9 cellular contexts compared by ENCODE assay signal in the genomic region with DNA sequence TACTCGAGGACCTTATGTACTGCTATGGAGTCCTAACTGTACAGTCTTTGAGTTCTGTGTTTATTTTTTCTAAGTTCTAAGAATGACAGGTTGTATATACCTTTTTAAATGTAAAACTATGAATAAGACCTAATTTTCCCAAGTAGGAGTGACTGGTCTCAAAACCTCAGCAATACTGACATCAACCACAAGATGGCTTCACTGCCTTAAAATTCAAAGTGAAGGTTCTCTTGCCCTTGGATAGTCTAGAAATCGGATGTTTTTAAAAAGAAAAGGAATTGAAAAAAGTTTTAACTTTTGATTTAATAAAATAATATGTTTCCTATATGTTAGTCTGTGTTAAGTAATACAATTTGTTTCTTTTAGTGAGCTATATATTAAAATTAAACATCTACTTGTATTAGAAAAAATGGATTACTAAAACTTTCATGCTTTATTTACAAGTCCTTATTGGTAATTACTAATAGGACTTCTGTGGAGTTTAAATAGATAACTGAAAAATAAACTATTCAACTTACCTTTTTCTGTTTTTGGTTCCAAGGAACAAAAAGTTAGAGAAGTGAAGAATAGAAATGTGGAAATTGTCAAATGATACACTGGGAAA. TPM values are rescaled to one million over a fixed set of nuclear protein-coding genes. Genes with fewer than 3 reads are reported as not detected.
DNase-seq lines count a peak whose midpoint lies in the region; ATAC-seq and TF ChIP-seq lines count a peak whose summit lies in the region.
"Had no signal": no experiment of that assay in that cellular context is flagged by ENCODE, and none has a peak within 500 bp of the region (broad histone marks: within the 10 kb centered on the region; RNA-seq: fewer than 3 reads in every experiment).

No MANE protein-coding gene starts in this region.

- POLR2A ChIA-PET in Caco-2 (lab: Charles Lee), result no interaction called here
- POLR2A ChIA-PET in OCI-LY7 (lab: Charles Lee), result interaction anchor here (0.6 to 1.7 kb wide), 2 partner anchors 10 to 335 kb away, joined by 3 to 7 read pairs; no protein-coding TSS in a partner anchor

- H3K27ac ChIP-seq in OCI-LY7 (ENCODE audit: low read depth, low read length, poor library complexity, severe bottlenecking) (no peak overlapping the region), dorsolateral prefrontal cortex (no peak overlapping the region)

- BruUV-seq in Caco-2 (replicated peaks; lab: Mats Ljungman, UMichigan), result no TSS peak
- no TSS peak for BruUV-seq in OCI-LY7 (replicated peaks; lab: Mats Ljungman, UMichigan)

- no peak overlapping the region for H3K4me2 ChIP-seq in OCI-LY7 (ENCODE audit: low read length)

- no peaks in the 10 kb centered on the region; the same call in 1 of the 2 replicates for H4K20me1 ChIP-seq in OCI-LY7 (ENCODE audit: insufficient read depth, low read length)

- ATAC-seq in GM19035 (IDR thresholded peaks at IDR 0.05; ENCODE audit: unreplicated experiment) (peak; percentile 86), HG03354 (IDR thresholded peaks at IDR 0.05; ENCODE audit: poor library complexity, severe bottlenecking, unreplicated experiment) (peak; percentile 93)

- intact Hi-C loops in Caco-2 (cut with micrococcal nuclease; ENCODE audit: unreplicated experiment), result loop anchor here (1.0 kb wide), 1 partner anchor 169 kb away; no protein-coding TSS in a partner anchor
- intact Hi-C loops in OCI-LY7 (cut with micrococcal nuclease; ENCODE audit: unreplicated experiment), result no loop called here
- intact Hi-C loops in dorsolateral prefrontal cortex (cut with DNase I), result no loop called here

- H3K27me3 ChIP-seq in Caco-2 (replicated peaks; ENCODE audit: control insufficient read depth, insufficient read depth, low read length), result no peaks in the 10 kb centered on the region
- H3K27me3 ChIP-seq in dorsolateral prefrontal cortex, result no peaks in the 10 kb centered on the region

- no peak overlapping the region for H3K4me3 Mint-ChIP-seq in Caco-2 (ENCODE audit: unreplicated experiment)
- H3K4me3 Mint-ChIP-seq: T-helper 1 cell treated with Interleukin-12 subunit alpha and Interleukin-12 subunit beta and Interleukin-4 antibody, amounts not matched to agents 30 μg/mL and 1 μg/mL, for 36 hours had no signal

- H3K4me3 ChIP-seq in Caco-2 (ENCODE audit: low read depth, low read length), result no peak overlapping the region
- H3K4me3 ChIP-seq in OCI-LY7 (ENCODE audit: low read depth, low read length, poor library complexity, severe bottlenecking), result no peak overlapping the region
- H3K4me3 ChIP-seq in dorsolateral prefrontal cortex, result no peak overlapping the region

- no peaks in the 10 kb centered on the region for H3K4me1 Mint-ChIP-seq in Caco-2 (ENCODE audit: low read depth, unreplicated experiment)

- peak; percentile 72 to 82 for TF ChIP-seq CTCF in Caco-2 (IDR thresholded peaks at IDR 0.05; ENCODE audit: insufficient read depth in 1 of 2, low read depth in 1 of 2, low read length in 1 of 2, severe bottlenecking in 1 of 2, unreplicated experiment in 1 of 2)
- TF ChIP-seq CTCF in OCI-LY7 (conservative IDR thresholded peaks at IDR 0.05; ENCODE audit: low read length), result peak; percentile 87
- TF ChIP-seq CTCF in dorsolateral prefrontal cortex (IDR thresholded peaks at IDR 0.05 in 54 of 56, conservative IDR thresholded peaks at IDR 0.05 in 2 of 56; ENCODE audit: low read depth in 1 of 56, partially characterized antibody in 56 of 56), result peak; percentile 62 to 92 (median 80)

- CTCF ChIA-PET in Caco-2 (lab: Charles Lee) (interaction anchor here (0.6 kb wide), 1 partner anchor 235 kb away, joined by 3 read pairs; no protein-coding TSS in a partner anchor), OCI-LY7 (lab: Charles Lee; ENCODE audit: unreplicated experiment) (no interaction called here)

- H3K4me1 ChIP-seq in Caco-2 (no peaks in the 10 kb centered on the region), OCI-LY7 (ENCODE audit: insufficient read depth, low read length, poor library complexity, severe bottlenecking) (no peaks in the 10 kb centered on the region)

- no peak overlapping the region for H3K27ac Mint-ChIP-seq in Caco-2 (ENCODE audit: unreplicated experiment)
- H3K27ac Mint-ChIP-seq: T-helper 1 cell treated with Interleukin-12 subunit alpha and Interleukin-12 subunit beta and Interleukin-4 antibody, amounts not matched to agents 30 μg/mL and 1 μg/mL, for 36 hours had no signal

- no peaks in the 10 kb centered on the region for H3K36me3 Mint-ChIP-seq in Caco-2 (ENCODE audit: insufficient read depth, unreplicated experiment)

- H3K27me3 Mint-ChIP-seq in Caco-2 (ENCODE audit: insufficient read depth, unreplicated experiment), result no peaks in the 10 kb centered on the region

- H3K9me2 ChIP-seq in OCI-LY7 (ENCODE audit: insufficient read depth, low read length), result no peaks in the 10 kb centered on the region

- no peaks in the 10 kb centered on the region for H3K79me2 ChIP-seq in OCI-LY7 (ENCODE audit: insufficient read depth, low read depth, low read length)

- DNase-seq in Caco-2 (peak in 1 of 2 experiments; percentile 49), OCI-LY7 (ENCODE audit: low spot score) (peak; percentile 38), dorsolateral prefrontal cortex (no peak), middle frontal gyrus (ENCODE audit: extremely low spot score, low spot score) (peak; percentile 48)
- DNase-seq in activated effector memory CD4-positive, alpha-beta T cell treated with anti-CD3 and anti-CD28 coated beads, Interleukin-2, amount 50 U/mL, for 16 hours, result no peak
- no peak for DNase-seq in activated CD4-positive, alpha-beta T cell treated with anti-CD3 and anti-CD28 coated beads, Interleukin-2, amount 50 U/mL, for 1 hour

- no peaks in the 10 kb centered on the region for H3K9me3 Mint-ChIP-seq in Caco-2 (ENCODE audit: unreplicated experiment)
- H3K9me3 Mint-ChIP-seq: T-helper 1 cell treated with Interleukin-12 subunit alpha and Interleukin-12 subunit beta and Interleukin-4 antibody, amounts not matched to agents 30 μg/mL and 1 μg/mL, for 36 hours had no signal

- H3K9me3 ChIP-seq in Caco-2, result no peaks in the 10 kb centered on the region
- no peaks in the 10 kb centered on the region for H3K9me3 ChIP-seq in OCI-LY7 (ENCODE audit: low read length)

- H2AFZ ChIP-seq in OCI-LY7 (ENCODE audit: low read length), result no peak overlapping the region

- H3K36me3 ChIP-seq in Caco-2 (ENCODE audit: control insufficient read depth, insufficient read depth, low read length), result no peaks in the 10 kb centered on the region
- no peaks in the 10 kb centered on the region for H3K36me3 ChIP-seq in OCI-LY7 (ENCODE audit: insufficient read depth, low read length)

RNA-seq across cellular contexts. Expression of gene TDRD3, which starts 52.0 kb away (rescaled TPM):
- total RNA-seq in Caco-2 (2022) (16.3 and 17.2 TPM in 2 replicates), OCI-LY7 (2022) (17.1 and 18.5 TPM in 2 replicates), dorsolateral prefrontal cortex (10 to 100 TPM; 26.7 to 60.8 (median 44.2) TPM)
- total RNA-seq in OCI-LY7 (2014; rRNA removed; shearing (Covaris generic)), result 12.2 and 13.5 TPM in 2 replicates

Comparison
In these comparisons a context has a peak if more than half of its experiments do, and no peak if none do; other contexts are left out.
1. DNase-seq: peak in OCI-LY7 (single experiment) and middle frontal gyrus (single experiment); none in dorsolateral prefrontal cortex (0 of 10), activated effector memory CD4-positive, alpha-beta T cell treated with anti-CD3 and anti-CD28 coated beads, Interleukin-2, amount 50 U/mL, for 16 hours (single experiment) and activated CD4-positive, alpha-beta T cell treated with anti-CD3 and anti-CD28 coated beads, Interleukin-2, amount 50 U/mL, for 1 hour (single experiment).
2. Peak in every context shown above with its lines, with median percentiles within 50 percentile points of each other: CTCF ChIP-seq.